In genomic region chr7:142908921-142909870, GRCh38 we compare ENCODE assay signal across 7 cellular contexts. TPM values are rescaled to one million over a fixed set of nuclear protein-coding genes. Genes with fewer than 3 reads are reported as not detected.
DNase-seq lines count a peak whose midpoint lies in the region; ATAC-seq and TF ChIP-seq lines count a peak whose summit lies in the region.
"Had no signal": no experiment of that assay in that cellular context is flagged by ENCODE, and none has a peak within 500 bp of the region (broad histone marks: within the 10 kb centered on the region; RNA-seq: fewer than 3 reads in every experiment).

No MANE protein-coding gene starts in this region.

- H3K27me3 ChIP-seq in GM06990 (replicated peaks; ENCODE audit: control insufficient read depth, insufficient read depth, low read length) (no peaks in the 10 kb centered on the region), PC-3 (ENCODE audit: low read length) (peaks cover 29% of the 10 kb centered on the region), liver (ENCODE audit: control insufficient read depth in 4 of 4, insufficient read depth in 4 of 4, low read length in 3 of 4) (peaks cover 0 to 3% (median 0%) of the 10 kb centered on the region in 4 donors), ascending aorta (no peaks in the 10 kb centered on the region)

- DNase-seq in GM06990 (ENCODE audit: extremely low read depth, insufficient read length) (no peak), PC-3 (no peak), ascending aorta (ENCODE audit: low spot score in 2 of 2) (no peak), GF-D8 (lab: John Stamatoyannopoulos, UW) (no peak), NCI-H187 (lab: John Stamatoyannopoulos, UW) (no peak)

- H3K36me3 ChIP-seq in GM06990 (ENCODE audit: control insufficient read depth, insufficient read depth, low read length) (no peaks in the 10 kb centered on the region), PC-3 (ENCODE audit: low read depth, low read length) (no peaks in the 10 kb centered on the region), liver (ENCODE audit: control insufficient read depth in 4 of 4, insufficient read depth in 3 of 4, low read depth in 1 of 4, low read length in 3 of 4) (no peaks in the 10 kb centered on the region), ascending aorta (no peaks in the 10 kb centered on the region)

- no peaks in the 10 kb centered on the region for H4K20me1 ChIP-seq in PC-3 (ENCODE audit: low read length)

- H3K4me2 ChIP-seq in PC-3 (ENCODE audit: low read length): no peak overlapping the region

- no peaks in the 10 kb centered on the region for H3K79me2 ChIP-seq in PC-3 (ENCODE audit: low read length)

- peak; percentile 55 for TF ChIP-seq CTCF in GM06990 (IDR thresholded peaks at IDR 0.05; ENCODE audit: insufficient read depth, low read length, poor library complexity, severe bottlenecking)
- TF ChIP-seq CTCF in PC-3 (conservative IDR thresholded peaks at IDR 0.05; ENCODE audit: low read depth, low read length): peak; percentile 46
- TF ChIP-seq CTCF in liver (IDR thresholded peaks at IDR 0.05; ENCODE audit: low read depth, low read length, missing input control): peak; percentile 45
- TF ChIP-seq CTCF in ascending aorta (IDR thresholded peaks at IDR 0.05): peak in 1 of 3 experiments; percentile 9

- no peaks in the 10 kb centered on the region for H3K9me2 ChIP-seq in PC-3 (replicated peaks; ENCODE audit: low read length)

- no peak overlapping the region for H3K9ac ChIP-seq in PC-3 (ENCODE audit: low read length)
- no peak overlapping the region for H3K9ac ChIP-seq in liver (ENCODE audit: low read depth in 1 of 2, low read length in 2 of 2)

- H3K27ac ChIP-seq in PC-3 (ENCODE audit: low read length) (no peak overlapping the region), liver (ENCODE audit: low read depth in 1 of 2, low read length in 2 of 2) (no peak overlapping the region), ascending aorta (no peak overlapping the region)

- intact Hi-C loops in PC-3 (cut with micrococcal nuclease) (no loop called here), ascending aorta (cut with DNase I) (no loop called here)

- no TSS peak for BruUV-seq in PC-3 (replicated peaks; lab: Mats Ljungman, UMichigan)

- WGBS in liver: 65% methylated on average over 21 of the region's 21 CpGs

- H3K9me3 ChIP-seq in PC-3 (ENCODE audit: low read length) (peaks cover 17% of the 10 kb centered on the region; the same call in 1 of the 2 replicates), liver (ENCODE audit: control insufficient read depth in 4 of 4, low read length in 3 of 4) (no peaks in the 10 kb centered on the region), ascending aorta (no peaks in the 10 kb centered on the region)

- H3F3A ChIP-seq in PC-3 (ENCODE audit: low read length, unreplicated experiment): no peaks in the 10 kb centered on the region

- peak; percentile 65 for ATAC-seq in PC-3

- POLR2A ChIA-PET in PC-3 (lab: Charles Lee; ENCODE audit: unreplicated experiment): no interaction called here

- H2AFZ ChIP-seq in PC-3 (ENCODE audit: low read length): no peak overlapping the region

- H3K4me3 ChIP-seq in GM06990 (replicated peaks; ENCODE audit: low read depth, low read length) (no peak overlapping the region), PC-3 (ENCODE audit: low read length) (no peak overlapping the region), liver (ENCODE audit: low read depth in 1 of 3, low read length in 3 of 3) (no peak overlapping the region), ascending aorta (no peak overlapping the region)

- TF ChIP-seq RAD21 in liver (IDR thresholded peaks at IDR 0.05): peak; percentile 52 to 77

- CTCF ChIA-PET in PC-3 (lab: Charles Lee): interaction anchor here (0.6 kb wide), 2 partner anchors 28 to 92 kb away, joined by 3 to 4 read pairs; no protein-coding TSS in a partner anchor

- H3K4me1 ChIP-seq in PC-3 (ENCODE audit: insufficient read depth, low read length) (peaks cover 4% of the 10 kb centered on the region; the same call in 1 of the 2 replicates), liver (ENCODE audit: control insufficient read depth in 4 of 4, insufficient read depth in 4 of 4, low read length in 3 of 4) (no peaks in the 10 kb centered on the region), ascending aorta (no peaks in the 10 kb centered on the region)

TF ChIP-seq in liver, 16 proteins besides CTCF, POLR2A, EP300 and RAD21:
- TF ChIP-seq REST (IDR thresholded peaks at IDR 0.05): no peak
- TF ChIP-seq RXRA (IDR thresholded peaks at IDR 0.05): peak in 1 of 2 donors; percentile 50
- peak; percentile 29 for TF ChIP-seq NR2F2 (IDR thresholded peaks at IDR 0.05)
TF ChIP-seq in liver: peak in this region for 2.

RNA-seq across cellular contexts. Expression of gene TRPV6, which starts 23.7 kb away (rescaled TPM):
- total RNA-seq in PC-3 (2014; rRNA removed) (0.63 and 1.4 TPM in 2 replicates), liver (1 to 10 TPM in 1 of 2 donors, not detected in 1; 1.5 TPM), ascending aorta (not detected)
- polyA plus RNA-seq in liver: under 1 TPM; 0.32 to 0.36 TPM
- total RNA-seq: pulmonary artery endothelial cell had no signal

RNA-seq across cellular contexts. Expression of gene TRPV5, which starts 24.4 kb away (rescaled TPM):
- total RNA-seq in PC-3 (2014; rRNA removed): not detected in 2 replicates
- total RNA-seq in liver: under 1 TPM; under 0.01 to 0.23 TPM
- polyA plus RNA-seq in liver: not detected
- total RNA-seq in ascending aorta: not detected
- total RNA-seq: pulmonary artery endothelial cell had no signal

RNA-seq across cellular contexts. Expression of gene LLCFC1, which starts 30.1 kb away (rescaled TPM):
- total RNA-seq in PC-3 (2014; rRNA removed) (not detected in 2 replicates), liver (not detected), ascending aorta (not detected)
- polyA plus RNA-seq in liver: not detected
- total RNA-seq: pulmonary artery endothelial cell had no signal

RNA-seq across cellular contexts. Expression of gene KEL, which starts 53.0 kb away (rescaled TPM):
- total RNA-seq in PC-3 (2014; rRNA removed) (0.18 TPM in 1 of 2 replicates, not detected in the other), liver (10 to 100 TPM in 1 of 2 donors, under 1 TPM in 1; 0.42 to 81.0 TPM), ascending aorta (not detected)
- under 1 TPM; 0.18 to 0.31 TPM for polyA plus RNA-seq in liver
- total RNA-seq: pulmonary artery endothelial cell had no signal

RNA-seq across cellular contexts. Expression of gene EPHB6, which starts 54.3 kb away (rescaled TPM):
- 30.5 and 48.2 TPM in 2 replicates for total RNA-seq in PC-3 (2014; rRNA removed)
- 1 to 10 TPM; 1.2 to 2.1 TPM for total RNA-seq in liver
- polyA plus RNA-seq in liver: 1 to 10 TPM; 1.9 to 4.3 TPM
- total RNA-seq in ascending aorta: 13.1 TPM
